Comparison of ENCODE assay signal across 1 cellular context in genomic region chr7:102992509-102992819, GRCh38.
TF ChIP-seq lines count a peak whose summit lies in the region.

No MANE protein-coding gene starts in this region.

TF ChIP-seq in HEK293, 187 proteins besides CTCF, POLR2A, EP300 and RAD21 (continued from another document):
- no peak for TF ChIP-seq ZSCAN5A (tag by site-specific recombination; IDR thresholded peaks at IDR 0.05)
- TF ChIP-seq ZNF580 (tag by site-specific recombination; IDR thresholded peaks at IDR 0.05) = no peak
- no peak for TF ChIP-seq ZNF18 (tag by site-specific recombination; IDR thresholded peaks at IDR 0.05)
- TF ChIP-seq ZNF2 (tag by site-specific recombination; IDR thresholded peaks at IDR 0.05) = no peak
- no peak for TF ChIP-seq YY1 (tag by site-specific recombination; IDR thresholded peaks at IDR 0.05)
- TF ChIP-seq ZNF501 (tag by site-specific recombination; IDR thresholded peaks at IDR 0.05) = no peak
TF ChIP-seq in HEK293: peak in this region for 0.
